In the genomic region with DNA sequence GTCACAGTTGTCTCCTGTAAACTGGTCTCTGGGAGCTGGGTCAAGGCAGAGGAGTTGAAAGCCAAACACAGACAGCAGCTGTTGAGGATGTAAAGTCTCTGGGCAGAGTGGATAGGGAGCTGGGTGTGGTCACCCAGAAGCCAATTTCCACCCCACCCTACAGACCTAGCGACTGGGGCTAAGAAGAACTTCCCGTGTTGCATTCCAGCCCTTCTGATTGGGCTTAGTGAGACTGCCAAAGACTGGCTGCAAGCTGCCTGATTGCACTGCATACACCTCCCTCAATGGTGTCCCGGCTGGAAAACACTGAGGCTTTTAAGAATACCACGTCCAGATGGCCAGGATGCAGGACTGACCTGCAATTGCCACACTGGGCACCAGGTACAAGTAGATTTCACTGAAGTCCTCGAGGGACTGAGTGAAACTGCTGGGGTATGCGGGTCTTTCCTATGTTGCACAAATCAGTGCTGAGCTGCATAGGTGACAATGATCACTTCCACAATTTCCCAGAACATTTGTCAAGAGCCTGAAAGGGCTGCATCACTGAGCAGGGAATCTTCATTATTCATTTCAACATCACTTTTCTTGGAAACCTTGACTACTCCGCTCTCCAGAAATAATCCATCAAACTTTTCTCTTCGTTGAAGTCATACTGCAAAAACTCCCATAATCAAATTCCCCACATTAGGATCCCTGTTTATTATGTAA, we compare ENCODE assay signal across 12 cellular contexts. TPM values are rescaled to one million over a fixed set of nuclear protein-coding genes. Genes with fewer than 3 reads are reported as not detected.
DNase-seq lines count a peak whose midpoint lies in the region; ATAC-seq and TF ChIP-seq lines count a peak whose summit lies in the region.
"Had no signal": no experiment of that assay in that cellular context is flagged by ENCODE, and none has a peak within 500 bp of the region (broad histone marks: within the 10 kb centered on the region; RNA-seq: fewer than 3 reads in every experiment).

No MANE protein-coding gene starts in this region.

- H3K4me1 ChIP-seq in RWPE2 (ENCODE audit: insufficient read depth, poor library complexity, severe bottlenecking) (peaks cover 59% of the 10 kb centered on the region), foreskin keratinocyte (peaks cover 42% of the 10 kb centered on the region), spleen (peaks cover 53 to 87% (median 75%) of the 10 kb centered on the region in 6 donors)

- H3K27ac ChIP-seq in RWPE2 (ENCODE audit: poor library complexity, severe bottlenecking) (no peak overlapping the region), foreskin keratinocyte (no peak overlapping the region), spleen (peak overlapping the region; percentile 4 to 82 (median 70))
- H3K27ac ChIP-seq: ascending aorta, BLaER1 had no signal

- intact Hi-C loops in spleen (cut with DNase I; ENCODE audit: low total_unique reads), result no loop called here

- ATAC-seq in RWPE2 (ENCODE audit: low read depth), result peak; percentile 32; the same call in 2 of the 3 replicates
- ATAC-seq in foreskin keratinocyte, result peak; percentile 9
- no peak for ATAC-seq in GM21825 (IDR thresholded peaks at IDR 0.05; ENCODE audit: unreplicated experiment)

- H3K9me3 ChIP-seq in RWPE2 (ENCODE audit: severe bottlenecking), result no peaks in the 10 kb centered on the region
- H3K9me3 ChIP-seq in spleen, result peaks cover 0 to 11% (median 0%) of the 10 kb centered on the region in 8 donors
- H3K9me3 ChIP-seq: ascending aorta had no signal

- no peak overlapping the region for H3K4me3 ChIP-seq in RWPE2 (ENCODE audit: severe bottlenecking)
- H3K4me3 ChIP-seq in spleen, result no peak overlapping the region
- H3K4me3 ChIP-seq: ascending aorta, BLaER1 had no signal

- WGBS in spleen, 5 donors, result 43 to 63% (median 55%) methylated on average over 8 of the region's 8 CpGs

- TF ChIP-seq CTCF in RWPE2 (IDR thresholded peaks at IDR 0.05; ENCODE audit: poor library complexity, severe bottlenecking), result no peak
- TF ChIP-seq CTCF in foreskin keratinocyte (conservative IDR thresholded peaks at IDR 0.05), result no peak
- TF ChIP-seq CTCF in spleen (IDR thresholded peaks at IDR 0.05 in 8 of 11, conservative IDR thresholded peaks at IDR 0.05 in 3 of 11), result no peak

- H3K27me3 ChIP-seq in RWPE2 (ENCODE audit: insufficient read depth, poor library complexity, severe bottlenecking) (no peaks in the 10 kb centered on the region), foreskin keratinocyte (no peaks in the 10 kb centered on the region), spleen (replicated peaks in 1 of 7) (no peaks in the 10 kb centered on the region)
- H3K27me3 ChIP-seq: ascending aorta, BLaER1 had no signal

- TF ChIP-seq POLR2A in spleen (IDR thresholded peaks at IDR 0.05), result no peak

- peak; percentile 53 for DNase-seq in activated CD8-positive, alpha-beta memory T cell treated with anti-CD3 and anti-CD28 coated beads for 24 hours
- DNase-seq in activated CD8-positive, alpha-beta memory T cell treated with anti-CD3 and anti-CD28 coated beads, Interleukin-2, amount 50 U/mL, for 4 hours, result no peak
- no peak for DNase-seq in RWPE2 (ENCODE audit: low spot score)
- peak in 1 of 2 donors; percentile 56 for DNase-seq in foreskin keratinocyte
- DNase-seq in spleen, result no peak
- DNase-seq in KG1 (lab: John Stamatoyannopoulos, UW), result no peak
- DNase-seq in SK-N-DZ (ENCODE audit: low spot score), result no peak
- DNase-seq: hippocampal formation, NCI-H1105 had no signal

- H3K36me3 ChIP-seq in RWPE2 (ENCODE audit: low read depth) (no peaks in the 10 kb centered on the region), spleen (no peaks in the 10 kb centered on the region)
- H3K36me3 ChIP-seq: ascending aorta, BLaER1 had no signal

RNA-seq across cellular contexts. Expression of a gene that starts 43.1 kb away (rescaled TPM):
- total RNA-seq in foreskin keratinocyte (32.9 and 35.4 TPM in 2 replicates), spleen (100 to 1,000 TPM in 4 of 7 donors, 10 to 100 TPM in 3; 75.2 to 176 (median 103) TPM)
- polyA plus RNA-seq in foreskin keratinocyte (8.6 and 9.8 TPM in 2 replicates), spleen (10 to 100 TPM; 25.4 to 42.0 (median 32.0) TPM)
- 46.4 and 51.0 TPM in 2 replicates for polyA plus RNA-seq in SK-N-DZ (2014; cell fraction: cytosol; rRNA removed)
- polyA plus RNA-seq in SK-N-DZ (2014; cell fraction: nucleus; rRNA removed), result 78.8 and 81.0 TPM in 2 replicates

Comparison
In these comparisons a context has a peak if more than half of its experiments do, and no peak if none do; other contexts are left out.
1. H3K27ac ChIP-seq: peak in spleen (8 of 8); none in RWPE2 (single experiment) and foreskin keratinocyte (single experiment).